In genomic region chr18:79438581-79438980, GRCh38 we compare ENCODE assay signal across 19 cellular contexts. TPM values are rescaled to one million over a fixed set of nuclear protein-coding genes. Genes with fewer than 3 reads are reported as not detected.
DNase-seq lines count a peak whose midpoint lies in the region; ATAC-seq and TF ChIP-seq lines count a peak whose summit lies in the region.
"Had no signal": no experiment of that assay in that cellular context is flagged by ENCODE, and none has a peak within 500 bp of the region (broad histone marks: within the 10 kb centered on the region; RNA-seq: fewer than 3 reads in every experiment).

No MANE protein-coding gene starts in this region.

- no peak for TF ChIP-seq CTCF in OCI-LY3 (IDR thresholded peaks at IDR 0.05; ENCODE audit: low read depth, low read length)
- TF ChIP-seq CTCF in epithelial cell of proximal tubule (conservative IDR thresholded peaks at IDR 0.05; ENCODE audit: low read depth, low read length), result no peak
- TF ChIP-seq CTCF in gastrocnemius medialis (IDR thresholded peaks at IDR 0.05 in 4 of 5, conservative IDR thresholded peaks at IDR 0.05 in 1 of 5), result no peak

- H3K27ac ChIP-seq in OCI-LY3 (ENCODE audit: low read length), result peak overlapping the region; percentile 7
- peak overlapping the region; percentile 81 to 86 (median 84) for H3K27ac ChIP-seq in gastrocnemius medialis
- H3K27ac ChIP-seq: upper lobe of right lung had no signal

- H3K36me3 ChIP-seq in OCI-LY3 (replicated peaks; ENCODE audit: low read depth, low read length), result peaks cover 74% of the 10 kb centered on the region
- H3K36me3 ChIP-seq in gastrocnemius medialis, result peaks cover 0 to 12% of the 10 kb centered on the region in 2 donors
- H3K36me3 ChIP-seq: BE2C, upper lobe of right lung had no signal

- H3K9ac ChIP-seq in OCI-LY3 (ENCODE audit: low read length), result peak overlapping the region; percentile 3; the same call in 1 of the 2 replicates

- TF ChIP-seq POLR2A in gastrocnemius medialis (IDR thresholded peaks at IDR 0.05), result no peak

- peaks cover 48% of the 10 kb centered on the region for H3K4me1 Mint-ChIP-seq in activated CD4-positive, alpha-beta T cell treated with anti-CD3 and anti-CD28 coated beads, Interleukin-2, amount 10 ng/mL, durations not matched to agents 7 days and 5 days
- H3K4me1 Mint-ChIP-seq: GM23338 had no signal

- H3K27ac Mint-ChIP-seq in activated CD4-positive, alpha-beta T cell treated with anti-CD3 and anti-CD28 coated beads, Interleukin-2, amount 10 ng/mL, durations not matched to agents 7 days and 5 days, result peak overlapping the region; percentile 25
- H3K27ac Mint-ChIP-seq: GM23338 had no signal

- ATAC-seq in gastrocnemius medialis, result peak in 1 of 2 donors; percentile 4
- ATAC-seq: GM23338, upper lobe of right lung had no signal

- no peaks in the 10 kb centered on the region for H3K9me3 ChIP-seq in OCI-LY3 (ENCODE audit: insufficient read depth, low read length)
- H3K9me3 ChIP-seq in gastrocnemius medialis, result no peaks in the 10 kb centered on the region
- H3K9me3 ChIP-seq: BE2C, upper lobe of right lung had no signal

- H4K20me1 ChIP-seq in OCI-LY3 (ENCODE audit: insufficient read depth, low read length), result peaks cover 97% of the 10 kb centered on the region

- CTCF ChIA-PET in activated CD4-positive, alpha-beta T cell treated with anti-CD3 and anti-CD28 coated beads, Interleukin-2, amount 10 ng/mL, durations not matched to agents 7 days and 5 days (lab: Charles Lee), result interaction anchor here (1.1 kb wide), 1 partner anchor 11 kb away, joined by 3 read pairs; no protein-coding TSS in a partner anchor

- H3K4me2 ChIP-seq in OCI-LY3 (ENCODE audit: low read length), result peak overlapping the region; percentile 73
- H3K4me2 ChIP-seq: GM23338 had no signal

- H3K79me2 ChIP-seq in OCI-LY3 (ENCODE audit: low read length), result peaks cover 80% of the 10 kb centered on the region

- peaks cover 62% of the 10 kb centered on the region for H3K4me1 ChIP-seq in OCI-LY3 (ENCODE audit: low read length)
- peaks cover 22 to 50% of the 10 kb centered on the region in 2 donors for H3K4me1 ChIP-seq in gastrocnemius medialis
- H3K4me1 ChIP-seq: BE2C, upper lobe of right lung had no signal

- H3K27me3 ChIP-seq in OCI-LY3 (ENCODE audit: low read depth, low read length) (no peaks in the 10 kb centered on the region), gastrocnemius medialis (no peaks in the 10 kb centered on the region)
- H3K27me3 ChIP-seq: BE2C, upper lobe of right lung had no signal

- H3K4me3 Mint-ChIP-seq in activated CD4-positive, alpha-beta T cell treated with anti-CD3 and anti-CD28 coated beads, Interleukin-2, amount 10 ng/mL, durations not matched to agents 7 days and 5 days, result no peak overlapping the region
- H3K4me3 Mint-ChIP-seq: GM23338 had no signal

- H2AFZ ChIP-seq in OCI-LY3 (ENCODE audit: low read depth, low read length), result no peak overlapping the region
- H2AFZ ChIP-seq: GM23338 had no signal

- no peaks in the 10 kb centered on the region for H3K9me3 Mint-ChIP-seq in activated CD4-positive, alpha-beta T cell treated with anti-CD3 and anti-CD28 coated beads, Interleukin-2, amount 10 ng/mL, durations not matched to agents 7 days and 5 days
- H3K9me3 Mint-ChIP-seq: central memory CD8-positive, alpha-beta T cell; GM23338 had no signal

- H3K36me3 Mint-ChIP-seq in activated CD4-positive, alpha-beta T cell treated with anti-CD3 and anti-CD28 coated beads, Interleukin-2, amount 10 ng/mL, durations not matched to agents 7 days and 5 days (ENCODE audit: low read depth), result peaks cover 9% of the 10 kb centered on the region

- intact Hi-C loops in gastrocnemius medialis (cut with DNase I; ENCODE audit: low total_unique reads), result loop anchor here (2.0 kb wide), 1 partner anchor 36 kb away; no protein-coding TSS in a partner anchor

- DNase-seq in activated CD4-positive, alpha-beta T cell treated with anti-CD3 and anti-CD28 coated beads, Interleukin-2, amount 10 ng/mL, durations not matched to agents 7 days and 5 days, result no peak
- no peak for DNase-seq in activated CD4-positive, alpha-beta T cell treated with anti-CD3 and anti-CD28 coated beads, Interleukin-2, amount 50 U/mL, for 4 hours
- DNase-seq in epithelial cell of proximal tubule (ENCODE audit: low read depth), result no peak
- peak in 1 of 2 donors; percentile 20 for DNase-seq in gastrocnemius medialis
- no peak for DNase-seq in NCI-H526 (lab: John Stamatoyannopoulos, UW)
- no peak for DNase-seq in DMS 273 treated with DMSO at 0.1 percent for 48 hours (lab: John Stamatoyannopoulos, UW)
- DNase-seq in T-helper 9 cell, result no peak
- DNase-seq: 8988T, BE2C, foreskin melanocyte, hypothalamus, NCI-H1105, NCI-H2029 treated with DMSO at 0.1 percent for 48 hours, NCI-H226, SIG-M5, upper lobe of right lung had no signal

- in situ Hi-C loops in gastrocnemius medialis (cut with MboI; ENCODE audit: low sequenced_read_pairs in 4 of 4), result no loop called here

- no peaks in the 10 kb centered on the region for H3K27me3 Mint-ChIP-seq in activated CD4-positive, alpha-beta T cell treated with anti-CD3 and anti-CD28 coated beads, Interleukin-2, amount 10 ng/mL, durations not matched to agents 7 days and 5 days
- H3K27me3 Mint-ChIP-seq: central memory CD8-positive, alpha-beta T cell had no signal

- H3K4me3 ChIP-seq in OCI-LY3 (ENCODE audit: low read length), result peak overlapping the region; percentile 44
- peak overlapping the region; percentile 7 for H3K4me3 ChIP-seq in epithelial cell of proximal tubule (ENCODE audit: low read depth, low read length)
- H3K4me3 ChIP-seq in gastrocnemius medialis, result peak overlapping the region in 3 of 4 donors; percentile 23 to 34 (median 25)
- H3K4me3 ChIP-seq: GM23338, upper lobe of right lung had no signal

- POLR2A ChIA-PET in activated CD4-positive, alpha-beta T cell treated with anti-CD3 and anti-CD28 coated beads, Interleukin-2, amount 10 ng/mL, durations not matched to agents 7 days and 5 days (lab: Charles Lee), result no interaction called here

RNA-seq across cellular contexts. Expression of gene NFATC1, which starts 42.9 kb away (rescaled TPM):
- total RNA-seq in activated CD4-positive, alpha-beta T cell treated with anti-CD3 and anti-CD28 coated beads, Interleukin-2, amount 10 ng/mL, durations not matched to agents 7 days and 5 days, result 10 to 100 TPM; 36.9 to 37.1 TPM
- total RNA-seq in epithelial cell of proximal tubule, result 0.46 and 2.1 TPM in 2 replicates
- total RNA-seq in gastrocnemius medialis, result 10 to 100 TPM in 3 of 4 donors, 1 to 10 TPM in 1; 7.1 to 74.7 (median 28.4) TPM
